Comparison of ENCODE assay signal across 8 cellular contexts in genomic region chr19:3095375-3096191, GRCh38. TPM values are rescaled to one million over a fixed set of nuclear protein-coding genes. Genes with fewer than 3 reads are reported as not detected.
DNase-seq lines count a peak whose midpoint lies in the region; ATAC-seq and TF ChIP-seq lines count a peak whose summit lies in the region.

No MANE protein-coding gene starts in this region.

- ATAC-seq in GM19324 (IDR thresholded peaks at IDR 0.05; ENCODE audit: low FRiP score, unreplicated experiment) (no peak), esophagus mucosa (no peak), HG03159 (IDR thresholded peaks at IDR 0.05; ENCODE audit: unreplicated experiment) (no peak)

- peaks cover 34% of the 10 kb centered on the region for H3K4me1 ChIP-seq in CD4-positive, alpha-beta memory T cell (ENCODE audit: insufficient read depth, low read length)
- peaks cover 27% of the 10 kb centered on the region for H3K4me1 ChIP-seq in OCI-LY7 (ENCODE audit: insufficient read depth, low read length, poor library complexity, severe bottlenecking)

- no peaks in the 10 kb centered on the region for H3K36me3 Mint-ChIP-seq in CD4-positive, alpha-beta memory T cell
- no peaks in the 10 kb centered on the region for H3K36me3 Mint-ChIP-seq in activated naive CD4-positive, alpha-beta T cell treated with anti-CD3 and anti-CD28 coated beads, Interleukin-2, amount 50 U/mL, for 24 hours

- intact Hi-C loops in CD4-positive, alpha-beta memory T cell (cut with micrococcal nuclease), result no loop called here
- intact Hi-C loops in OCI-LY7 (cut with micrococcal nuclease; ENCODE audit: unreplicated experiment), result no loop called here

- no peaks in the 10 kb centered on the region for H3K36me3 ChIP-seq in CD4-positive, alpha-beta memory T cell (ENCODE audit: insufficient read depth, low read length)
- no peaks in the 10 kb centered on the region for H3K36me3 ChIP-seq in OCI-LY7 (ENCODE audit: insufficient read depth, low read length)

- no peaks in the 10 kb centered on the region for H3K9me3 ChIP-seq in CD4-positive, alpha-beta memory T cell (ENCODE audit: control insufficient read depth in 1 of 2, low read length in 2 of 2)
- no peaks in the 10 kb centered on the region for H3K9me3 ChIP-seq in OCI-LY7 (ENCODE audit: low read length)

- H3K27me3 Mint-ChIP-seq in CD4-positive, alpha-beta memory T cell, result peaks cover 5 to 21% of the 10 kb centered on the region in 2 donors
- H3K27me3 Mint-ChIP-seq in activated naive CD4-positive, alpha-beta T cell treated with anti-CD3 and anti-CD28 coated beads, Interleukin-2, amount 50 U/mL, for 24 hours, result no peaks in the 10 kb centered on the region

- peaks cover 13% of the 10 kb centered on the region; the same call in 1 of the 2 replicates for H4K20me1 ChIP-seq in OCI-LY7 (ENCODE audit: insufficient read depth, low read length)

- TF ChIP-seq CTCF in OCI-LY7 (conservative IDR thresholded peaks at IDR 0.05; ENCODE audit: low read length), result no peak

- CTCF ChIA-PET in CD4-positive, alpha-beta memory T cell (lab: Charles Lee; ENCODE audit: partially characterized antibody), result interaction anchor here (1.1 to 1.9 kb wide), 4 partner anchors 8 to 115 kb away, joined by 3 to 7 read pairs (median 5); no protein-coding TSS in a partner anchor
- CTCF ChIA-PET in OCI-LY7 (lab: Charles Lee; ENCODE audit: unreplicated experiment), result interaction anchor here (0.6 kb wide), 2 partner anchors 60 to 84 kb away, joined by 5 to 13 read pairs; no protein-coding TSS in a partner anchor

- peak overlapping the region; percentile 98 for H3K4me2 ChIP-seq in OCI-LY7 (ENCODE audit: low read length)

- peaks cover 6% of the 10 kb centered on the region for H3K27me3 ChIP-seq in CD4-positive, alpha-beta memory T cell (ENCODE audit: insufficient read depth, low read length)

- no peaks in the 10 kb centered on the region for H3K9me2 ChIP-seq in OCI-LY7 (ENCODE audit: insufficient read depth, low read length)

- DNase-seq in CD4-positive, alpha-beta memory T cell, result peak; percentile 58 to 85 (median 63)
- DNase-seq in OCI-LY7 (ENCODE audit: low spot score), result no peak
- peak; percentile 88 for DNase-seq in islet precursor cell
- peak in 2 of 3 experiments; percentile 22 to 55 for DNase-seq in stimulated activated CD4-positive, alpha-beta T cell treated with anti-CD3 and anti-CD28 coated beads, TNF-alpha, amount 100 ng/mL, for 24 hours (ENCODE audit: low read depth in 3 of 3)

- no peaks in the 10 kb centered on the region for H3K9me3 Mint-ChIP-seq in CD4-positive, alpha-beta memory T cell
- H3K9me3 Mint-ChIP-seq in activated naive CD4-positive, alpha-beta T cell treated with anti-CD3 and anti-CD28 coated beads, Interleukin-2, amount 50 U/mL, for 24 hours, result no peaks in the 10 kb centered on the region

- peaks cover 9% of the 10 kb centered on the region; the same call in 1 of the 2 replicates for H3K79me2 ChIP-seq in OCI-LY7 (ENCODE audit: insufficient read depth, low read depth, low read length)

- peak overlapping the region; percentile 57 to 84 (median 80) for H3K4me3 Mint-ChIP-seq in CD4-positive, alpha-beta memory T cell
- H3K4me3 Mint-ChIP-seq in activated naive CD4-positive, alpha-beta T cell treated with anti-CD3 and anti-CD28 coated beads, Interleukin-2, amount 50 U/mL, for 24 hours, result peak overlapping the region; percentile 80

- POLR2A ChIA-PET in CD4-positive, alpha-beta memory T cell (lab: Charles Lee; ENCODE audit: partially characterized antibody), result interaction anchor here (0.6 kb wide), 2 partner anchors 56 to 148 kb away, joined by 3 read pairs; no protein-coding TSS in a partner anchor
- POLR2A ChIA-PET in OCI-LY7 (lab: Charles Lee), result interaction anchor here (0.6 kb wide), 1 partner anchor 360 kb away, joined by 4 read pairs; no protein-coding TSS in a partner anchor

- H3K27ac Mint-ChIP-seq in CD4-positive, alpha-beta memory T cell, result peak overlapping the region in 5 of 7 donors; percentile 35 to 91 (median 74)
- peak overlapping the region; percentile 23 for H3K27ac Mint-ChIP-seq in activated naive CD4-positive, alpha-beta T cell treated with anti-CD3 and anti-CD28 coated beads, Interleukin-2, amount 50 U/mL, for 24 hours

- peaks cover 18 to 32% (median 23%) of the 10 kb centered on the region in 4 donors for H3K4me1 Mint-ChIP-seq in CD4-positive, alpha-beta memory T cell
- H3K4me1 Mint-ChIP-seq in activated naive CD4-positive, alpha-beta T cell treated with anti-CD3 and anti-CD28 coated beads, Interleukin-2, amount 50 U/mL, for 24 hours, result peaks cover 27% of the 10 kb centered on the region

- peak overlapping the region; percentile 23 to 24 for H3K4me3 ChIP-seq in CD4-positive, alpha-beta memory T cell (ENCODE audit: low read length in 2 of 2)
- peak overlapping the region; percentile 93 for H3K4me3 ChIP-seq in OCI-LY7 (ENCODE audit: low read depth, low read length, poor library complexity, severe bottlenecking)

- no peak overlapping the region for H3K27ac ChIP-seq in CD4-positive, alpha-beta memory T cell (ENCODE audit: low read depth, low read length)
- H3K27ac ChIP-seq in OCI-LY7 (ENCODE audit: low read depth, low read length, poor library complexity, severe bottlenecking), result no peak overlapping the region

- BruUV-seq in OCI-LY7 (replicated peaks; lab: Mats Ljungman, UMichigan), result no TSS peak

- H2AFZ ChIP-seq in OCI-LY7 (ENCODE audit: low read length), result no peak overlapping the region

RNA-seq across cellular contexts. Expression of gene GNA11, which starts 1.4 kb away (rescaled TPM):
- total RNA-seq in CD4-positive, alpha-beta memory T cell, result 1 to 10 TPM; 3.5 to 3.9 TPM
- polyA plus RNA-seq in CD4-positive, alpha-beta memory T cell, result under 1 TPM; 0.09 to 0.39 TPM
- total RNA-seq in OCI-LY7 (2014; rRNA removed; shearing (Covaris generic)), result 12.9 and 13.4 TPM in 2 replicates
- 10.1 and 14.3 TPM in 2 replicates for total RNA-seq in OCI-LY7 (2022)
- 24.2 TPM for total RNA-seq in esophagus mucosa

RNA-seq across cellular contexts. Expression of gene TLE5, which starts 33.3 kb away (rescaled TPM):
- 100 to 1,000 TPM; 876 to 900 TPM for total RNA-seq in CD4-positive, alpha-beta memory T cell
- polyA plus RNA-seq in CD4-positive, alpha-beta memory T cell, result 100 to 1,000 TPM; 572 to 943 TPM
- total RNA-seq in OCI-LY7 (2014; rRNA removed; shearing (Covaris generic)), result 424 and 448 TPM in 2 replicates
- total RNA-seq in OCI-LY7 (2022) (376 and 463 TPM in 2 replicates), esophagus mucosa (238 TPM)

RNA-seq across cellular contexts. Expression of gene GNA15, which starts 40.2 kb away (rescaled TPM):
- 1 to 10 TPM; 2.5 to 2.8 TPM for total RNA-seq in CD4-positive, alpha-beta memory T cell
- polyA plus RNA-seq in CD4-positive, alpha-beta memory T cell, result 1 to 10 TPM; 4.1 to 4.8 TPM
- total RNA-seq in OCI-LY7 (2014; rRNA removed; shearing (Covaris generic)), result not detected in 2 replicates
- not detected in 2 replicates for total RNA-seq in OCI-LY7 (2022)
- total RNA-seq in esophagus mucosa, result 105 TPM

Comparison
In these comparisons a context has a peak if more than half of its experiments do, and no peak if none do; other contexts are left out.
1. RNA of gene GNA15, which starts 40.2 kb away (total RNA-seq): 105 TPM in esophagus mucosa (single experiment); 2.5 to 2.8 TPM in CD4-positive, alpha-beta memory T cell and not detected in OCI-LY7; every median in the first group is over 10 times any median in the second.